ENCODE assay signal across 9 cellular contexts in genomic region chr22:42473484-42474193, GRCh38. TPM values are rescaled to one million over a fixed set of nuclear protein-coding genes. Genes with fewer than 3 reads are reported as not detected.
DNase-seq lines count a peak whose midpoint lies in the region; ATAC-seq and TF ChIP-seq lines count a peak whose summit lies in the region.
"Had no signal": no experiment of that assay in that cellular context is flagged by ENCODE, and none has a peak within 500 bp of the region (broad histone marks: within the 10 kb centered on the region; RNA-seq: fewer than 3 reads in every experiment).

No MANE protein-coding gene starts in this region.

- no peak overlapping the region for H3K9ac ChIP-seq in KMS-11

- no peak overlapping the region for H3K27ac ChIP-seq in KMS-11
- H3K27ac ChIP-seq in naive thymus-derived CD4-positive, alpha-beta T cell (ENCODE audit: low read depth, low read length): no peak overlapping the region
- H3K27ac ChIP-seq in effector memory CD4-positive, alpha-beta T cell (ENCODE audit: insufficient read depth, low read length, poor library complexity, severe bottlenecking): no peak overlapping the region

- no peaks in the 10 kb centered on the region for H3K9me3 ChIP-seq in naive thymus-derived CD4-positive, alpha-beta T cell (ENCODE audit: control insufficient read depth in 2 of 3, low read length in 3 of 3)
- no peaks in the 10 kb centered on the region for H3K9me3 ChIP-seq in effector memory CD4-positive, alpha-beta T cell (ENCODE audit: control insufficient read depth, low read length)

- H3K36me3 Mint-ChIP-seq in naive thymus-derived CD4-positive, alpha-beta T cell: peaks cover 0 to 1% (median 0%) of the 10 kb centered on the region in 5 donors
- H3K36me3 Mint-ChIP-seq: activated naive CD8-positive, alpha-beta T cell had no signal

- POLR2A ChIA-PET in naive thymus-derived CD4-positive, alpha-beta T cell (lab: Charles Lee): interaction anchor here (0.6 kb wide), 1 partner anchor 371 kb away, joined by 5 read pairs; no protein-coding TSS in a partner anchor

- DNase-seq in NCI-H82 (lab: John Stamatoyannopoulos, UW): peak; percentile 72
- no peak for DNase-seq in NCI-H82 treated with DMSO at 0.1 percent for 48 hours (lab: John Stamatoyannopoulos, UW; ENCODE audit: unreplicated experiment)
- DNase-seq in SHP77 (lab: John Stamatoyannopoulos, UW): peak; percentile 33 to 56
- peak; percentile 75 for DNase-seq in epithelial cell of esophagus (ENCODE audit: low read depth)
- peak in 5 of 9 donors; percentile 10 to 42 (median 29) for DNase-seq in naive thymus-derived CD4-positive, alpha-beta T cell
- no peak for DNase-seq in effector memory CD4-positive, alpha-beta T cell

- H3K4me1 ChIP-seq in KMS-11 (ENCODE audit: low read depth, poor library complexity, severe bottlenecking): peaks cover 6% of the 10 kb centered on the region
- peaks cover 0 to 7% of the 10 kb centered on the region in 2 donors for H3K4me1 ChIP-seq in naive thymus-derived CD4-positive, alpha-beta T cell (ENCODE audit: control insufficient read depth in 2 of 2, insufficient read depth in 2 of 2, low read length in 2 of 2)
- peaks cover 4% of the 10 kb centered on the region for H3K4me1 ChIP-seq in effector memory CD4-positive, alpha-beta T cell (ENCODE audit: control insufficient read depth, insufficient read depth, low read length, poor library complexity, severe bottlenecking)

- peak; percentile 57 for ATAC-seq in naive thymus-derived CD4-positive, alpha-beta T cell
- no peak for ATAC-seq in HG02759 (IDR thresholded peaks at IDR 0.05; ENCODE audit: unreplicated experiment)

- H3K36me3 ChIP-seq in KMS-11 (ENCODE audit: insufficient read depth): no peaks in the 10 kb centered on the region
- H3K36me3 ChIP-seq in naive thymus-derived CD4-positive, alpha-beta T cell (ENCODE audit: control insufficient read depth in 2 of 3, insufficient read depth in 3 of 3, low read length in 3 of 3): no peaks in the 10 kb centered on the region
- H3K36me3 ChIP-seq in effector memory CD4-positive, alpha-beta T cell (ENCODE audit: control insufficient read depth, insufficient read depth, low read length): no peaks in the 10 kb centered on the region

- no peaks in the 10 kb centered on the region for H3K9me3 Mint-ChIP-seq in naive thymus-derived CD4-positive, alpha-beta T cell

- TF ChIP-seq CTCF in KMS-11 (conservative IDR thresholded peaks at IDR 0.05; ENCODE audit: low read depth, low read length) (peak; percentile 83), epithelial cell of esophagus (IDR thresholded peaks at IDR 0.05; ENCODE audit: insufficient read depth, low read depth, low read length, missing control alignments) (peak; percentile 85)

- H3K4me2 ChIP-seq in KMS-11: no peak overlapping the region

- peak overlapping the region in 2 of 9 donors; percentile 2 to 16 for H3K27ac Mint-ChIP-seq in naive thymus-derived CD4-positive, alpha-beta T cell
- H3K27ac Mint-ChIP-seq: activated naive CD8-positive, alpha-beta T cell had no signal

- H3K27me3 ChIP-seq in KMS-11 (ENCODE audit: insufficient read depth, low read depth): no peaks in the 10 kb centered on the region
- no peaks in the 10 kb centered on the region for H3K27me3 ChIP-seq in naive thymus-derived CD4-positive, alpha-beta T cell (ENCODE audit: control insufficient read depth in 2 of 2, insufficient read depth in 2 of 2, low read length in 2 of 2)
- no peaks in the 10 kb centered on the region for H3K27me3 ChIP-seq in effector memory CD4-positive, alpha-beta T cell (replicated peaks; ENCODE audit: control insufficient read depth, insufficient read depth, low read length, poor library complexity, severe bottlenecking)

- peaks cover 3 to 12% (median 9%) of the 10 kb centered on the region in 7 donors for H3K4me1 Mint-ChIP-seq in naive thymus-derived CD4-positive, alpha-beta T cell

- no peak overlapping the region for H3K4me3 Mint-ChIP-seq in naive thymus-derived CD4-positive, alpha-beta T cell
- H3K4me3 Mint-ChIP-seq: activated naive CD8-positive, alpha-beta T cell had no signal

- CTCF ChIA-PET in naive thymus-derived CD4-positive, alpha-beta T cell (lab: Charles Lee): interaction anchor here (0.6 to 1.5 kb wide), 10 partner anchors 13 to 868 kb away, joined by 3 to 5 read pairs (median 4); partner anchors contain the start of gene SEPTIN3

- H3K4me3 ChIP-seq in KMS-11 (IDR thresholded peaks at IDR 0.05; ENCODE audit: insufficient read depth, low read depth, low read length) (no peak overlapping the region), epithelial cell of esophagus (ENCODE audit: low read length) (no peak overlapping the region)
- no peak overlapping the region for H3K4me3 ChIP-seq in naive thymus-derived CD4-positive, alpha-beta T cell (ENCODE audit: low read length)
- no peak overlapping the region for H3K4me3 ChIP-seq in effector memory CD4-positive, alpha-beta T cell (ENCODE audit: insufficient read depth, low read depth, low read length, poor library complexity, severe bottlenecking)

- intact Hi-C loops in naive thymus-derived CD4-positive, alpha-beta T cell (cut with micrococcal nuclease): loop anchor here (1.0 kb wide), 2 partner anchors 36 to 383 kb away; partner anchors contain the start of gene NDUFA6 (in 1 of the 2)

- no peaks in the 10 kb centered on the region for H3K79me2 ChIP-seq in KMS-11 (ENCODE audit: insufficient read depth, low read depth)

- no peak overlapping the region for H2AFZ ChIP-seq in KMS-11 (ENCODE audit: low read depth)

- H3K27me3 Mint-ChIP-seq in naive thymus-derived CD4-positive, alpha-beta T cell: peaks cover 0 to 26% (median 0%) of the 10 kb centered on the region in 5 donors
- H3K27me3 Mint-ChIP-seq: activated naive CD8-positive, alpha-beta T cell had no signal

- H4K20me1 ChIP-seq in KMS-11 (ENCODE audit: insufficient read depth): no peaks in the 10 kb centered on the region

RNA-seq across cellular contexts. Expression of gene NFAM1, which starts 41.4 kb away (rescaled TPM):
- total RNA-seq in naive thymus-derived CD4-positive, alpha-beta T cell: 10 to 100 TPM in 1 of 5 experiments, 1 to 10 TPM in 1, under 1 TPM in 3; 0.51 to 40.3 (median 0.77) TPM
- under 1 TPM; 0.03 to 0.06 TPM for polyA plus RNA-seq in naive thymus-derived CD4-positive, alpha-beta T cell

RNA-seq across cellular contexts. Expression of gene RRP7A, which starts 46.0 kb away (rescaled TPM):
- total RNA-seq in naive thymus-derived CD4-positive, alpha-beta T cell: 100 to 1,000 TPM in 2 of 5 experiments, 10 to 100 TPM in 3; 43.2 to 125 (median 70.8) TPM
- polyA plus RNA-seq in naive thymus-derived CD4-positive, alpha-beta T cell: 10 to 100 TPM; 39.3 to 46.2 TPM

Comparison
In these comparisons a context has a peak if more than half of its experiments do, and no peak if none do; other contexts are left out.
1. DNase-seq: peak in NCI-H82 (single experiment), SHP77 (2 of 2), epithelial cell of esophagus (single experiment) and naive thymus-derived CD4-positive, alpha-beta T cell (5 of 9); none in NCI-H82 treated with DMSO at 0.1 percent for 48 hours (single experiment) and effector memory CD4-positive, alpha-beta T cell (0 of 3).